8 cellular contexts compared by ENCODE assay signal in genomic region chr9:130682490-130683121, GRCh38. TPM values are rescaled to one million over a fixed set of nuclear protein-coding genes. Genes with fewer than 3 reads are reported as not detected.
DNase-seq lines count a peak whose midpoint lies in the region; ATAC-seq, FAIRE-seq and TF ChIP-seq lines count a peak whose summit lies in the region.

No MANE protein-coding gene starts in this region.

- peaks cover 7% of the 10 kb centered on the region for H3K4me1 ChIP-seq in astrocyte (ENCODE audit: insufficient read depth, low read length)

- FAIRE-seq in astrocyte (lab: Jason Lieb, UNC): no peak

- H3K36me3 Mint-ChIP-seq in T-cell (no peaks in the 10 kb centered on the region), astrocyte (ENCODE audit: low read depth, unreplicated experiment) (peaks cover 2% of the 10 kb centered on the region)

- no peaks in the 10 kb centered on the region for H3K9me3 ChIP-seq in astrocyte (ENCODE audit: insufficient read depth, low read depth, low read length)

- H3K9me3 Mint-ChIP-seq in T-cell (peaks cover 0 to 2% (median 0%) of the 10 kb centered on the region in 3 donors), astrocyte (ENCODE audit: unreplicated experiment) (no peaks in the 10 kb centered on the region)

- peak overlapping the region; percentile 86 for H3K4me2 ChIP-seq in astrocyte (ENCODE audit: low read length)

- no peak overlapping the region for H3K9ac ChIP-seq in astrocyte (ENCODE audit: low read length)

- H3K4me1 Mint-ChIP-seq in T-cell (peaks cover 6 to 9% (median 8%) of the 10 kb centered on the region in 3 donors), astrocyte (ENCODE audit: low read depth, unreplicated experiment) (peaks cover 2% of the 10 kb centered on the region)

- H4K20me1 ChIP-seq in astrocyte (ENCODE audit: insufficient read depth, low read length): no peaks in the 10 kb centered on the region

- H3K4me3 ChIP-seq in GM06990 (replicated peaks; ENCODE audit: low read depth, low read length) (peak overlapping the region; percentile 16; the same call in 1 of the 2 replicates), astrocyte (ENCODE audit: insufficient read depth, low read depth, low read length) (no peak overlapping the region), retinal pigment epithelial cell (ENCODE audit: low read length) (peak overlapping the region; percentile 8)

- H3K27me3 ChIP-seq in GM06990 (replicated peaks; ENCODE audit: control insufficient read depth, insufficient read depth, low read length): no peaks in the 10 kb centered on the region; the same call in 1 of the 2 replicates
- peaks cover 7% of the 10 kb centered on the region for H3K27me3 ChIP-seq in astrocyte (ENCODE audit: insufficient read depth, low read length)

- CTCF ChIA-PET in T-cell (lab: Charles Lee): interaction anchor here (0.7 to 2.8 kb wide), 11 partner anchors 11 to 555 kb away, joined by 3 to 21 read pairs (median 5); partner anchors contain the start of gene EXOSC2 (in 1 of the 2)

- H3K36me3 ChIP-seq in GM06990 (ENCODE audit: control insufficient read depth, insufficient read depth, low read length) (no peaks in the 10 kb centered on the region), astrocyte (ENCODE audit: insufficient read depth, low read length) (no peaks in the 10 kb centered on the region)

- peak overlapping the region; percentile 62 for H2AFZ ChIP-seq in astrocyte (ENCODE audit: low read depth, low read length)

- H3K27me3 Mint-ChIP-seq in T-cell (peaks cover 0 to 7% of the 10 kb centered on the region in 2 donors), astrocyte (ENCODE audit: low read depth, unreplicated experiment) (peaks cover 27% of the 10 kb centered on the region)

- H3K27ac Mint-ChIP-seq in T-cell (peak overlapping the region; percentile 68 to 69), astrocyte (ENCODE audit: unreplicated experiment) (peak overlapping the region; percentile 72)

- ATAC-seq in T-cell (replicated peaks in 1 of 4) (peak; percentile 36 to 52 (median 40)), GM21717 (IDR thresholded peaks at IDR 0.05; ENCODE audit: unreplicated experiment) (no peak), GM18858 (IDR thresholded peaks at IDR 0.05; ENCODE audit: unreplicated experiment) (no peak)

- POLR2A ChIA-PET in T-cell (lab: Charles Lee): no interaction called here

- H3K4me3 Mint-ChIP-seq in T-cell: peak overlapping the region; percentile 88 to 97 (median 94)
- H3K4me3 Mint-ChIP-seq in astrocyte (ENCODE audit: unreplicated experiment): peak overlapping the region; percentile 84

- H3K79me2 ChIP-seq in astrocyte (ENCODE audit: insufficient read depth, low read length): no peaks in the 10 kb centered on the region

- peak; percentile 79 for TF ChIP-seq CTCF in GM06990 (IDR thresholded peaks at IDR 0.05; ENCODE audit: insufficient read depth, low read length, poor library complexity, severe bottlenecking)
- TF ChIP-seq CTCF in astrocyte (IDR thresholded peaks at IDR 0.05; ENCODE audit: insufficient read depth, low read depth, low read length): peak; percentile 76
- peak; percentile 81 for TF ChIP-seq CTCF in retinal pigment epithelial cell (conservative IDR thresholded peaks at IDR 0.05; ENCODE audit: low read depth, low read length)

- DNase-seq in GM06990 (ENCODE audit: extremely low read depth, insufficient read length) (no peak), NCI-H1417 (lab: John Stamatoyannopoulos, UW) (peak; percentile 78 to 92 (median 82)), T-cell (peak in 24 of 34 experiments; percentile 8 to 63 (median 44)), astrocyte (ENCODE audit: low read depth) (peak; percentile 32), hepatic stellate cell (ENCODE audit: low spot score) (peak; percentile 86), retinal pigment epithelial cell (ENCODE audit: low read depth) (no peak)

- H3K27ac ChIP-seq in astrocyte (ENCODE audit: low read depth, low read length): no peak overlapping the region

RNA-seq across cellular contexts. Expression of gene EXOSC2, which starts 11.0 kb away (rescaled TPM):
- 10 to 100 TPM; 49.1 to 59.1 (median 52.1) TPM for total RNA-seq in T-cell
- 21.0 and 28.1 TPM in 2 replicates for total RNA-seq in astrocyte

RNA-seq across cellular contexts. Expression of gene PRDM12, which starts 18.2 kb away (rescaled TPM):
- total RNA-seq in T-cell: under 1 TPM in 3 of 5 donors, not detected in 2; 0.13 to 0.19 (median 0.16) TPM
- total RNA-seq in astrocyte: 0.23 and 0.38 TPM in 2 replicates

Comparison
In these comparisons a context has a peak if more than half of its experiments do, and no peak if none do; other contexts are left out.
1. DNase-seq: peak in NCI-H1417 (3 of 3), T-cell (24 of 34), astrocyte (single experiment) and hepatic stellate cell (single experiment); none in GM06990 (single experiment) and retinal pigment epithelial cell (single experiment).
2. ATAC-seq: peak in T-cell (4 of 4); none in GM21717 (single experiment) and GM18858 (single experiment).
3. Peak in every context shown above with its lines, with median percentiles within 50 percentile points of each other: CTCF ChIP-seq.